27 cellular contexts compared by ENCODE assay signal in genomic region chr16:47973552-47973951, GRCh38.
"Had no signal": no experiment of that assay in that cellular context is flagged by ENCODE, and none has a peak within 500 bp of the region (broad histone marks: within the 10 kb centered on the region; RNA-seq: fewer than 3 reads in every experiment).

No MANE protein-coding gene starts in this region.

- H3K4me3 ChIP-seq: MG63, PC-9, SJCRH30, SK-N-MC had no signal

- H3K4me2 ChIP-seq: PC-9 had no signal

- H3K27ac ChIP-seq: PC-9, RWPE1, SJCRH30, SK-N-MC had no signal

- H3K27me3 ChIP-seq: MG63, SJCRH30 had no signal

- H3K36me3 ChIP-seq: MG63, SJCRH30 had no signal

- H3K4me1 ChIP-seq: SJCRH30 had no signal

- DNase-seq: Kasumi-1, KG1, MG63, NCI-H1048, NCI-H1092 treated with DMSO at 0.1 percent for 48 hours, NCI-H1105 treated with DMSO at 0.1 percent for 48 hours, NCI-H1417 treated with DMSO at 0.1 percent for 48 hours, NCI-H1436 treated with DMSO at 0.1 percent for 48 hours, NCI-H1694 treated with DMSO at 0.1 percent for 48 hours, NCI-H187 treated with DMSO at 0.1 percent for 48 hours, NCI-H2029, NCI-H2081, NCI-H2171 treated with DMSO at 0.1 percent for 48 hours, NCI-H2227 treated with DMSO at 0.1 percent for 48 hours, NCI-H345, NCI-H446, NCI-H510A treated with DMSO at 0.1 percent for 48 hours, NCI-H524 treated with DMSO at 0.1 percent for 48 hours, NCI-H526 treated with DMSO at 0.1 percent for 48 hours, NCI-H774, PC-9, SHP77, SIG-M5, SJCRH30, T-cell had no signal

- H3K9me3 ChIP-seq: MG63, SJCRH30 had no signal

- H2AFZ ChIP-seq: PC-9 had no signal
